In the genomic region with DNA sequence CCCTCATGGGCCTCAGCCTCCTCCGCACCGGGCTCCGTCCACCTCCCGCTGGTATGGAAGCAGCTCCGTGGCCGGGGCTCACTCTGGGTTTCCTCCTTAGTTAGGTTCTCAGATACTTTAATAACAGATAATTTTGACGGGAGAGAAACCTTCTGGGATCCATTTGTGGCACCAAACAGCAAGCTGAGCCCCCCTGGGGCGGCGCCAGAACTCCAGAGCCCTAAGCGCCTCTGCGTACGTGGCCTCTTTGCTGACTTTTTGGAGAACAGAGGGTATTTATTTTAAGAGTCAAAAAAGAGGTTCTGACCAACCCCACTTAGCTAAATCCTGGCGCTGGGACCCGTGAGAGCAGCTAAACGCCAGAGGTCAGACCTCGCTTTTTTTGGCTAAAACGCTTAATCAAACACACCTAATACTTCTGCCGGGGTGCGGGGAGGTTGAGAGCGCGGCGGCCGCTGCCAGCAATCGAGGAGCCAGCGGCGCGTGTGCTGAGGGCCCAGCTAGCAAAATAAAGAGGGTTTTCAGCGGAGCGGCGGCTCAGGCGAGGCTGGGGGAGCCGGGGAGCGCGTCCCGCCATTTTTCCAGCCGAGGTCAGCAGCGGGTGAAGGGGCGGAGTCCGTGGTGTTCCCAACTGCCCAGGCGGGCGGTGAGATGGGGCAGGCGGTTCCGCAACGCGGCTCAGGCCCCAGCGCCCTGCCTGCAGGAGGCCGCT, we compare ENCODE assay signal across 15 cellular contexts.
"Had no signal": no experiment of that assay in that cellular context is flagged by ENCODE, and none has a peak within 500 bp of the region (broad histone marks: within the 10 kb centered on the region; RNA-seq: fewer than 3 reads in every experiment).

No MANE protein-coding gene starts in this region.

- H3K9ac ChIP-seq: neural progenitor cell, parathyroid adenoma had no signal

- H3K36me3 Mint-ChIP-seq: brain; stimulated activated effector memory CD8-positive, alpha-beta T cell treated with anti-CD3 and anti-CD28 coated beads, Interleukin-12 subunit alpha, Interleukin-12 subunit beta, amount 100 ng/mL, for 72 hours had no signal

- H3K4me1 ChIP-seq: parathyroid adenoma had no signal

- H3K9me3 Mint-ChIP-seq: central memory CD8-positive, alpha-beta T cell; dendritic cell treated with granulocyte-macrophage colony-stimulating factor and Interleukin-4, amounts not matched to agents 40 ng/mL and 50 ng/mL, for 4 days; effector memory CD8-positive, alpha-beta T cell; neural progenitor cell; stimulated activated effector memory CD8-positive, alpha-beta T cell treated with anti-CD3 and anti-CD28 coated beads, Interleukin-12 subunit alpha, Interleukin-12 subunit beta, amount 100 ng/mL, for 72 hours had no signal

- DNase-seq: activated CD4-positive, alpha-beta T cell treated with anti-CD3 and anti-CD28 coated beads, Interleukin-2, amount 50 U/mL, for 1 hour; activated CD4-positive, CD25-positive, alpha-beta regulatory T cell; activated naive CD4-positive, alpha-beta T cell treated with anti-CD3 and anti-CD28 coated beads, Interleukin-2, amount 50 U/mL, for 16 hours; effector memory CD8-positive, alpha-beta T cell; hypothalamus; T-helper 2 cell had no signal

- H3K36me3 ChIP-seq: neural progenitor cell had no signal

- H3K27ac ChIP-seq: epithelial cell of prostate, neural progenitor cell, parathyroid adenoma had no signal

- H3K4me3 Mint-ChIP-seq: brain; central memory CD8-positive, alpha-beta T cell; dendritic cell treated with granulocyte-macrophage colony-stimulating factor and Interleukin-4, amounts not matched to agents 40 ng/mL and 50 ng/mL, for 4 days; effector memory CD8-positive, alpha-beta T cell; neural progenitor cell; stimulated activated effector memory CD8-positive, alpha-beta T cell treated with anti-CD3 and anti-CD28 coated beads, Interleukin-12 subunit alpha, Interleukin-12 subunit beta, amount 100 ng/mL, for 72 hours had no signal

- H3K27me3 ChIP-seq: neural progenitor cell had no signal

- H3K27me3 Mint-ChIP-seq: central memory CD8-positive, alpha-beta T cell had no signal

- ATAC-seq: effector memory CD8-positive, alpha-beta T cell; left lobe of liver; stimulated activated effector memory CD8-positive, alpha-beta T cell treated with anti-CD3 and anti-CD28 coated beads, Interleukin-12 subunit alpha, Interleukin-12 subunit beta, amount 100 ng/mL, for 72 hours had no signal

- H3K4me3 ChIP-seq: neural progenitor cell, smooth muscle cell had no signal

- H3K4me1 Mint-ChIP-seq: central memory CD8-positive, alpha-beta T cell; stimulated activated effector memory CD8-positive, alpha-beta T cell treated with anti-CD3 and anti-CD28 coated beads, Interleukin-12 subunit alpha, Interleukin-12 subunit beta, amount 100 ng/mL, for 72 hours had no signal

- H3K4me2 ChIP-seq: neural progenitor cell, smooth muscle cell had no signal

- H3K27ac Mint-ChIP-seq: dendritic cell treated with granulocyte-macrophage colony-stimulating factor and Interleukin-4, amounts not matched to agents 40 ng/mL and 50 ng/mL, for 4 days; effector memory CD8-positive, alpha-beta T cell; stimulated activated effector memory CD8-positive, alpha-beta T cell treated with anti-CD3 and anti-CD28 coated beads, Interleukin-12 subunit alpha, Interleukin-12 subunit beta, amount 100 ng/mL, for 72 hours had no signal

- H2AFZ ChIP-seq: neural progenitor cell, parathyroid adenoma had no signal
